Comparison of ENCODE assay signal across 9 cellular contexts in the genomic region with DNA sequence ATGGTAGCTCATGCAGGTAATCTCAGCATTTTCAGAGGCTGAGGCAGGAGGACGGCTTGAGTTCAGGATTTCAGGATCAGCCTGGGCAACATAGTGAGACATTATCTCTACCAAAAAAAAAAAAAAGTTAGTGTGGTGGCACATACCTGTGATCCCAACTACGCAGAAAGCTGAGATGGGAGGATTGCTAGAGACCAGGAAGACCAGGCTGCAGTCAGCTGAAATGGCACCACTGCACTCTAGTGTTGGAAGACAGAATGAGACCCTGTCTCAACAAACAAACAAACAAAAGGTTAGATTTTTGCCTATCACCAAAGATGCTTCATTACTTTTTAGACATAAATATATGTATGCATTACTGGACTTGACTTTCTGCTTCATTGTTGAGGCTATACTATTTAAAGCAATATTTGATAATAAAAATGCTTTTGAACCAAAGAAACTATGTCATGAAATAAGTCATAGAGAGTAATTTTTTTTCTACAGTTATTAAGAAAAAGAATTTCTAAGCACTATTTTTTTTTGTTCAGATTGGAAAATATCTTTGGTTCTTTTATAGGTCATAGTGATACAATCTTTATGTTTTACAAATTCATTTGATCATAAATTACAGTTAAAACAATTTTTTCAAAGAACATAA.
DNase-seq lines count a peak whose midpoint lies in the region; ATAC-seq and TF ChIP-seq lines count a peak whose summit lies in the region.
"Had no signal": no experiment of that assay in that cellular context is flagged by ENCODE, and none has a peak within 500 bp of the region (broad histone marks: within the 10 kb centered on the region; RNA-seq: fewer than 3 reads in every experiment).

No MANE protein-coding gene starts in this region.

- no peaks in the 10 kb centered on the region for H3K36me3 ChIP-seq in endodermal cell (ENCODE audit: control insufficient read depth, insufficient read depth, low read length)
- H3K36me3 ChIP-seq: cardiac muscle cell had no signal

- DNase-seq in NCI-H2029 (lab: John Stamatoyannopoulos, UW) (peak; percentile 24), NCI-H2029 treated with DMSO at 0.1 percent for 48 hours (lab: John Stamatoyannopoulos, UW) (no peak), NCI-H2227 treated with DMSO at 0.1 percent for 48 hours (lab: John Stamatoyannopoulos, UW) (peak; percentile 38), endodermal cell (peak; percentile 86), cerebellum (ENCODE audit: low spot score) (no peak), putamen (ENCODE audit: low spot score) (no peak), kidney glomerular epithelial cell (lab: John Stamatoyannopoulos, UW) (no peak)
- no peak for DNase-seq in stimulated activated naive B cell treated with anti-CD40 and anti-IgM and Interleukin-4, amounts not matched to agents 10 μg/mL and 1 μg/mL and 100 μg/mL, for 72 hours

- no peaks in the 10 kb centered on the region for H3K27me3 ChIP-seq in endodermal cell (ENCODE audit: control insufficient read depth, insufficient read depth, low read length, poor library complexity, severe bottlenecking)
- H3K27me3 ChIP-seq: cardiac muscle cell had no signal

- peaks cover 6% of the 10 kb centered on the region for H3K36me3 Mint-ChIP-seq in endodermal cell (ENCODE audit: low read depth)
- no peaks in the 10 kb centered on the region for H3K36me3 Mint-ChIP-seq in stimulated activated naive B cell treated with anti-CD40 and anti-IgM and Interleukin-4, amounts not matched to agents 10 μg/mL and 1 μg/mL and 100 μg/mL, for 72 hours

- H3K9me3 Mint-ChIP-seq in endodermal cell: peaks cover 18% of the 10 kb centered on the region
- H3K9me3 Mint-ChIP-seq in stimulated activated naive B cell treated with anti-CD40 and anti-IgM and Interleukin-4, amounts not matched to agents 10 μg/mL and 1 μg/mL and 100 μg/mL, for 72 hours: peaks cover 2 to 4% of the 10 kb centered on the region in 2 donors

- no peaks in the 10 kb centered on the region for H3K4me1 ChIP-seq in endodermal cell (ENCODE audit: control insufficient read depth, insufficient read depth, low read length)

- peak; percentile 97 for TF ChIP-seq CTCF in endodermal cell (conservative IDR thresholded peaks at IDR 0.05)

- no peaks in the 10 kb centered on the region for H3K27me3 Mint-ChIP-seq in endodermal cell (ENCODE audit: insufficient read depth)
- H3K27me3 Mint-ChIP-seq in stimulated activated naive B cell treated with anti-CD40 and anti-IgM and Interleukin-4, amounts not matched to agents 10 μg/mL and 1 μg/mL and 100 μg/mL, for 72 hours: no peaks in the 10 kb centered on the region

- no peak overlapping the region for H3K27ac Mint-ChIP-seq in endodermal cell
- H3K27ac Mint-ChIP-seq in stimulated activated naive B cell treated with anti-CD40 and anti-IgM and Interleukin-4, amounts not matched to agents 10 μg/mL and 1 μg/mL and 100 μg/mL, for 72 hours: no peak overlapping the region

- no peak overlapping the region for H3K9ac ChIP-seq in endodermal cell (ENCODE audit: extremely low read depth, low read length, poor library complexity, severe bottlenecking)

- no peak overlapping the region for H3K4me3 ChIP-seq in endodermal cell (ENCODE audit: low read length)
- H3K4me3 ChIP-seq: cardiac muscle cell had no signal

- ATAC-seq in stimulated activated naive B cell treated with anti-CD40 and anti-IgM and Interleukin-4, amounts not matched to agents 10 μg/mL and 1 μg/mL and 100 μg/mL, for 72 hours (replicated peaks): peak; percentile 34 to 51

- no peak overlapping the region for H3K27ac ChIP-seq in endodermal cell (ENCODE audit: low read depth, low read length)
- H3K27ac ChIP-seq: cardiac muscle cell had no signal

- H3K4me1 Mint-ChIP-seq in endodermal cell: no peaks in the 10 kb centered on the region
- no peaks in the 10 kb centered on the region for H3K4me1 Mint-ChIP-seq in stimulated activated naive B cell treated with anti-CD40 and anti-IgM and Interleukin-4, amounts not matched to agents 10 μg/mL and 1 μg/mL and 100 μg/mL, for 72 hours

- no peak overlapping the region for H3K4me3 Mint-ChIP-seq in endodermal cell
- H3K4me3 Mint-ChIP-seq in stimulated activated naive B cell treated with anti-CD40 and anti-IgM and Interleukin-4, amounts not matched to agents 10 μg/mL and 1 μg/mL and 100 μg/mL, for 72 hours: no peak overlapping the region

- peaks cover 9% of the 10 kb centered on the region for H3K9me3 ChIP-seq in endodermal cell (ENCODE audit: control insufficient read depth, low read length)

- WGBS in endodermal cell (ENCODE audit: insufficient coverage in 1 of 2, insufficient read length in 1 of 2), 2 experiments: 0 to 47% methylated on average over 1 to 2 of the region's 2 CpGs

Comparison
In these comparisons a context has a peak if more than half of its experiments do, and no peak if none do; other contexts are left out.
1. DNase-seq: peak in NCI-H2029 (single experiment), NCI-H2227 treated with DMSO at 0.1 percent for 48 hours (single experiment) and endodermal cell (single experiment); none in NCI-H2029 treated with DMSO at 0.1 percent for 48 hours (single experiment), stimulated activated naive B cell treated with anti-CD40 and anti-IgM and Interleukin-4, amounts not matched to agents 10 μg/mL and 1 μg/mL and 100 μg/mL, for 72 hours (single experiment), cerebellum (single experiment), putamen (single experiment) and kidney glomerular epithelial cell (single experiment).